In genomic region chr2:27891063-27891819, GRCh38 we compare ENCODE assay signal across 7 cellular contexts. TPM values are rescaled to one million over a fixed set of nuclear protein-coding genes. Genes with fewer than 3 reads are reported as not detected.
DNase-seq lines count a peak whose midpoint lies in the region; ATAC-seq lines count a peak whose summit lies in the region.

No MANE protein-coding gene starts in this region.

- H3K4me1 ChIP-seq in mesenchymal stem cell (ENCODE audit: control insufficient read depth, insufficient read depth, low read depth, low read length) = peaks cover 5% of the 10 kb centered on the region

- peak overlapping the region; percentile 80 to 97 for H3K4me3 ChIP-seq in mesenchymal stem cell (ENCODE audit: insufficient read depth in 1 of 2, low read depth in 1 of 2, low read length in 2 of 2)

- H2AFZ ChIP-seq in mesenchymal stem cell (ENCODE audit: low read depth, low read length) = peak overlapping the region; percentile 91

- H3K4ac ChIP-seq in mesenchymal stem cell (ENCODE audit: low read depth in 1 of 2, low read length in 2 of 2) = peak overlapping the region; percentile 19 to 54

- DNase-seq in NCI-H748 treated with DMSO at 0.1 percent for 48 hours (lab: John Stamatoyannopoulos, UW) (peak; percentile 34), mesenchymal stem cell (peak; percentile 77)
- peak; percentile 85 to 88 for DNase-seq in activated CD8-positive, alpha-beta memory T cell treated with anti-CD3 and anti-CD28 coated beads for 4 hours (ENCODE audit: low read depth in 2 of 2)
- DNase-seq in effector CD8-positive, alpha-beta T cell (lab: John Stamatoyannopoulos, UW) = peak; percentile 87
- peak; percentile 87 for DNase-seq in stimulated activated CD8-positive, alpha-beta memory T cell treated with anti-CD3 and anti-CD28 coated beads, Interleukin-15, amount 100 ng/mL, for 1 hour (ENCODE audit: low read depth)

- peaks cover 3 to 18% of the 10 kb centered on the region in 2 experiments for H3K36me3 ChIP-seq in mesenchymal stem cell (ENCODE audit: control insufficient read depth in 1 of 2, insufficient read depth in 2 of 2, low read depth in 1 of 2, low read length in 2 of 2)

- H2BK15ac ChIP-seq in mesenchymal stem cell (ENCODE audit: low read depth, poor library complexity, severe bottlenecking) = no peak overlapping the region

- WGBS in mesenchymal stem cell = 38% methylated on average over 21 of the region's 21 CpGs

- H3K79me1 ChIP-seq in mesenchymal stem cell (replicated peaks; ENCODE audit: low read length, poor library complexity, severe bottlenecking) = peaks cover 13% of the 10 kb centered on the region

- peak overlapping the region; percentile 71 for H2BK5ac ChIP-seq in mesenchymal stem cell (ENCODE audit: low read depth, low read length, poor library complexity, severe bottlenecking)

- ATAC-seq in GM18498 (IDR thresholded peaks at IDR 0.05; ENCODE audit: unreplicated experiment) = peak; percentile 31
- peak; percentile 15 for ATAC-seq in HG03060 (IDR thresholded peaks at IDR 0.05; ENCODE audit: low read depth, unreplicated experiment)

- peak overlapping the region in 1 of 2 experiments; percentile 81 for H3K18ac ChIP-seq in mesenchymal stem cell (ENCODE audit: low read depth in 1 of 2, low read length in 2 of 2)

- H3K27me3 ChIP-seq in mesenchymal stem cell (ENCODE audit: control insufficient read depth in 1 of 2, insufficient read depth in 1 of 2, low read length in 2 of 2) = no peaks in the 10 kb centered on the region

- peak overlapping the region in 1 of 2 experiments; percentile 70 for H3K14ac ChIP-seq in mesenchymal stem cell (ENCODE audit: low read length in 2 of 2)

- H3K4me2 ChIP-seq in mesenchymal stem cell (ENCODE audit: low read length, poor library complexity, severe bottlenecking) = peak overlapping the region; percentile 72

- H3K27ac ChIP-seq in mesenchymal stem cell (ENCODE audit: low read length, poor library complexity, severe bottlenecking) = peak overlapping the region; percentile 64

- no peak overlapping the region for H2BK120ac ChIP-seq in mesenchymal stem cell (ENCODE audit: low read depth, low read length)

- H3K9ac ChIP-seq in mesenchymal stem cell (ENCODE audit: low read length) = peak overlapping the region; percentile 96

- peak overlapping the region; percentile 74 for H2AK5ac ChIP-seq in mesenchymal stem cell (ENCODE audit: low read length, severe bottlenecking)

- peak overlapping the region in 1 of 2 experiments; percentile 40 for H3K23ac ChIP-seq in mesenchymal stem cell (ENCODE audit: low read length in 2 of 2)

- H2BK12ac ChIP-seq in mesenchymal stem cell (ENCODE audit: low read length in 2 of 2) = no peak overlapping the region

- H3K9me3 ChIP-seq in mesenchymal stem cell (ENCODE audit: control insufficient read depth, low read length) = no peaks in the 10 kb centered on the region

- peak overlapping the region; percentile 86 for H4K8ac ChIP-seq in mesenchymal stem cell (ENCODE audit: low read length)

- H4K91ac ChIP-seq in mesenchymal stem cell (ENCODE audit: low read length) = no peak overlapping the region

RNA-seq across cellular contexts. Expression of gene BABAM2, which starts 0.7 kb away (rescaled TPM):
- polyA plus RNA-seq in mesenchymal stem cell (2013, experiment 1 of 2) = 34.4 TPM
- 34.0 TPM for polyA plus RNA-seq in mesenchymal stem cell (2013, experiment 2 of 2)

RNA-seq across cellular contexts. Expression of gene RBKS, which starts 1.1 kb away (rescaled TPM):
- 0.72 TPM for polyA plus RNA-seq in mesenchymal stem cell (2013, experiment 1 of 2)
- polyA plus RNA-seq in mesenchymal stem cell (2013, experiment 2 of 2) = 0.67 TPM

Comparison
In these comparisons a context has a peak if more than half of its experiments do, and no peak if none do; other contexts are left out.
1. Peak in every context shown above with its lines: DNase-seq, ATAC-seq, H3K4me3 ChIP-seq and H3K27ac ChIP-seq.
2. DNase-seq: peak in every context shown above with its lines; median percentile 87 in effector CD8-positive, alpha-beta T cell; 87 in stimulated activated CD8-positive, alpha-beta memory T cell treated with anti-CD3 and anti-CD28 coated beads, Interleukin-15, amount 100 ng/mL, for 1 hour; 86 in activated CD8-positive, alpha-beta memory T cell treated with anti-CD3 and anti-CD28 coated beads for 4 hours; 77 in mesenchymal stem cell; 34 in NCI-H748 treated with DMSO at 0.1 percent for 48 hours.